ENCODE assay signal across 1 cellular context in genomic region chr6:156686429-156686939, GRCh38.
TF ChIP-seq lines count a peak whose summit lies in the region.

No MANE protein-coding gene starts in this region.

TF ChIP-seq in K562, 482 proteins besides CTCF, POLR2A, EP300 and RAD21 (continued from another document):
- TF ChIP-seq PRDM10 (IDR thresholded peaks at IDR 0.05; ENCODE audit: partially characterized antibody): no peak
- TF ChIP-seq HDAC2 (IDR thresholded peaks at IDR 0.05): no peak
- TF ChIP-seq RBM22 (IDR thresholded peaks at IDR 0.05; ENCODE audit: low read depth, low read length, poor library complexity, severe bottlenecking): no peak
- peak; percentile 73 for TF ChIP-seq ZNF512 (tag; IDR thresholded peaks at IDR 0.05)
- TF ChIP-seq STAT5B (CRISPR knock-in tag; IDR thresholded peaks at IDR 0.05): no peak
- TF ChIP-seq TBL1XR1 (IDR thresholded peaks at IDR 0.05; ENCODE audit: low read length in 2 of 2): no peak
- TF ChIP-seq SRSF9 (IDR thresholded peaks at IDR 0.05; ENCODE audit: borderline replicate concordance, low read depth, low read length): no peak
- TF ChIP-seq ZBTB9 (CRISPR knock-in tag; IDR thresholded peaks at IDR 0.05): no peak
- 0 out of 2 replicates have a peak, but pooled peaks have one; percentile 64 for TF ChIP-seq AFF4 (CRISPR knock-in tag; IDR thresholded peaks at IDR 0.05)
- TF ChIP-seq ZNF717 (CRISPR knock-in tag; IDR thresholded peaks at IDR 0.05): no peak
- no peak for TF ChIP-seq MXI1 (IDR thresholded peaks at IDR 0.05; ENCODE audit: low read depth, low read length)
- peak; percentile 3 for TF ChIP-seq TAF9B (IDR thresholded peaks at IDR 0.05; ENCODE audit: partially characterized antibody)
- no peak for TF ChIP-seq U2AF1 (optimal IDR thresholded peaks at IDR 0.05; ENCODE audit: low read depth, low read length)
- no peak for TF ChIP-seq ZC3H4 (CRISPR knock-in tag; IDR thresholded peaks at IDR 0.05; ENCODE audit: borderline replicate concordance)
- peak; percentile 63 for TF ChIP-seq NFRKB (IDR thresholded peaks at IDR 0.05; ENCODE audit: low read depth)
- no peak for TF ChIP-seq HINFP (tag; conservative IDR thresholded peaks at IDR 0.05; ENCODE audit: low read depth)
- TF ChIP-seq ZKSCAN1 (IDR thresholded peaks at IDR 0.05; ENCODE audit: low read depth, low read length): no peak
- TF ChIP-seq RFX7 (CRISPR knock-in tag; IDR thresholded peaks at IDR 0.05): no peak
- no peak for TF ChIP-seq ZHX1 (conservative IDR thresholded peaks at IDR 0.05; ENCODE audit: low read length)
- TF ChIP-seq EWSR1 (IDR thresholded peaks at IDR 0.05; ENCODE audit: borderline replicate concordance, low read depth, partially characterized antibody): no peak
- peak; percentile 90 for TF ChIP-seq ZBTB26 (CRISPR knock-in tag; IDR thresholded peaks at IDR 0.05)
- no peak for TF ChIP-seq ELK1 (CRISPR knock-in tag; IDR thresholded peaks at IDR 0.05)
- TF ChIP-seq KAT8 (IDR thresholded peaks at IDR 0.05; ENCODE audit: low read depth): no peak
- TF ChIP-seq THRB (CRISPR knock-in tag; conservative IDR thresholded peaks at IDR 0.05): peak; percentile 94
- TF ChIP-seq ERF (CRISPR knock-in tag; IDR thresholded peaks at IDR 0.05): no peak
- TF ChIP-seq SAFB (IDR thresholded peaks at IDR 0.05; ENCODE audit: borderline replicate concordance, low read depth, low read length): no peak
- TF ChIP-seq NR0B1 (IDR thresholded peaks at IDR 0.05; ENCODE audit: partially characterized antibody): no peak
- no peak for TF ChIP-seq TAF15 (IDR thresholded peaks at IDR 0.05; ENCODE audit: low read depth, low read length)
- no peak for TF ChIP-seq ASH1L (IDR thresholded peaks at IDR 0.05; ENCODE audit: borderline replicate concordance, low read depth, partially characterized antibody)
- TF ChIP-seq NCOA6 (IDR thresholded peaks at IDR 0.05): peak; percentile 20; the same call in 1 of the 2 replicates
- no peak for TF ChIP-seq TAF7 (tag; IDR thresholded peaks at IDR 0.05)
- TF ChIP-seq ZNF384 (IDR thresholded peaks at IDR 0.05; ENCODE audit: low read depth, low read length): no peak
- TF ChIP-seq CHD1 (IDR thresholded peaks at IDR 0.05; ENCODE audit: low read length): no peak
- TF ChIP-seq ZNF764 (CRISPR knock-in tag; IDR thresholded peaks at IDR 0.05; ENCODE audit: low read depth): no peak
- 0 out of 2 replicates have a peak, but pooled peaks have one; percentile 59 for TF ChIP-seq FOXJ2 (tag; IDR thresholded peaks at IDR 0.05)
- TF ChIP-seq BMI1 (IDR thresholded peaks at IDR 0.05; ENCODE audit: low read length): no peak
